24 cellular contexts compared by ENCODE assay signal in genomic region chr4:128290526-128290925, GRCh38.
"Had no signal": no experiment of that assay in that cellular context is flagged by ENCODE, and none has a peak within 500 bp of the region (broad histone marks: within the 10 kb centered on the region; RNA-seq: fewer than 3 reads in every experiment).

No MANE protein-coding gene starts in this region.

- DNase-seq: activated CD4-positive, alpha-beta T cell treated with anti-CD3 and anti-CD28 coated beads for 4 hours; activated CD4-positive, alpha-beta T cell treated with anti-CD3 and anti-CD28 coated beads, Interleukin-2, amount 50 U/mL, for 4 hours; activated naive CD4-positive, alpha-beta T cell; activated T-cell treated with anti-CD3 and anti-CD28 coated beads for 4 hours; activated T-cell treated with anti-CD3 and anti-CD28 coated beads, Interleukin-2, amount 50 U/mL, for 72 hours; body of pancreas; dorsolateral prefrontal cortex; effector memory CD4-positive, alpha-beta T cell; erythroblast; foreskin fibroblast; head of caudate nucleus; hippocampal formation; midbrain; natural killer cell; ovary; right lobe of liver; stimulated activated CD4-positive, alpha-beta T cell treated with anti-CD3 and anti-CD28 coated beads, Interleukin-2, amount 100 ng/mL, for 48 hours; stimulated activated naive CD4-positive, alpha-beta T cell treated with Interleukin-2 at 50 U/mL for 16 hours had no signal

- H3K36me3 Mint-ChIP-seq: natural killer cell had no signal

- H3K36me3 ChIP-seq: cardiac muscle cell, ovary, right lobe of liver had no signal

- H3K4me3 Mint-ChIP-seq: activated T-cell treated with anti-CD3 and anti-CD28 coated beads, Interleukin-2, amount 50 U/mL, for 72 hours; natural killer cell; T-helper 2 cell treated with Interferon-gamma antibody and Interleukin-4, amounts not matched to agents 5 μg/mL and 100 μg/mL, for 36 hours had no signal

- H3K27me3 ChIP-seq: body of pancreas, cardiac muscle cell, dorsolateral prefrontal cortex, ovary, right lobe of liver, tibial nerve had no signal

- H3K9me3 Mint-ChIP-seq: activated T-cell treated with anti-CD3 and anti-CD28 coated beads, Interleukin-2, amount 50 U/mL, for 72 hours; natural killer cell; T-helper 2 cell treated with Interferon-gamma antibody and Interleukin-4, amounts not matched to agents 5 μg/mL and 100 μg/mL, for 36 hours had no signal

- H3K4me1 ChIP-seq: body of pancreas had no signal

- H3K27ac Mint-ChIP-seq: activated naive CD4-positive, alpha-beta T cell treated with anti-CD3 and anti-CD28 coated beads, Interleukin-2, amount 50 U/mL, for 72 hours; activated T-cell treated with anti-CD3 and anti-CD28 coated beads, Interleukin-2, amount 50 U/mL, for 72 hours; natural killer cell; progenitor cell of endocrine pancreas; T-helper 2 cell treated with Interferon-gamma antibody and Interleukin-4, amounts not matched to agents 5 μg/mL and 100 μg/mL, for 36 hours had no signal

- H3K9me3 ChIP-seq: body of pancreas, ovary, right lobe of liver, tibial nerve had no signal

- H3K27ac ChIP-seq: body of pancreas, cardiac muscle cell, coronary artery, dorsolateral prefrontal cortex, ovary, right lobe of liver, tibial nerve had no signal

- ATAC-seq: activated naive CD4-positive, alpha-beta T cell treated with anti-CD3 and anti-CD28 coated beads, Interleukin-2, amount 50 U/mL, for 72 hours; activated T-cell treated with anti-CD3 and anti-CD28 coated beads, Interleukin-2, amount 50 U/mL, for 72 hours; body of pancreas; natural killer cell; right lobe of liver had no signal

- H3K4me3 ChIP-seq: body of pancreas, cardiac muscle cell, coronary artery, dorsolateral prefrontal cortex, ovary, right lobe of liver, tibial nerve had no signal

- H3K27me3 Mint-ChIP-seq: progenitor cell of endocrine pancreas had no signal
